Comparison of ENCODE assay signal across 8 cellular contexts in genomic region chr14:20468773-20469241, GRCh38. TPM values are rescaled to one million over a fixed set of nuclear protein-coding genes. Genes with fewer than 3 reads are reported as not detected.
DNase-seq lines count a peak whose midpoint lies in the region; ATAC-seq, FAIRE-seq and TF ChIP-seq lines count a peak whose summit lies in the region.

No MANE protein-coding gene starts in this region.

- TF ChIP-seq CTCF in mucosa of descending colon (IDR thresholded peaks at IDR 0.05) = no peak

- FAIRE-seq in GM19239 (lab: Jason Lieb, UNC) = no peak

- H3K4me3 ChIP-seq in HUES64 (ENCODE audit: low read length) = peak overlapping the region; percentile 80
- peak overlapping the region; percentile 60 for H3K4me3 ChIP-seq in mucosa of descending colon

- H3K36me3 ChIP-seq in HUES64 (ENCODE audit: insufficient read depth, low read length) (peaks cover 24% of the 10 kb centered on the region), mucosa of descending colon (ENCODE audit: low read depth) (no peaks in the 10 kb centered on the region)

- WGBS in HUES64 = 35% methylated on average over 16 of the region's 16 CpGs

- H3K9me3 ChIP-seq in HUES64 (ENCODE audit: insufficient read depth, low read depth, low read length) = no peaks in the 10 kb centered on the region
- H3K9me3 ChIP-seq in mucosa of descending colon = no peaks in the 10 kb centered on the region

- no peaks in the 10 kb centered on the region for H3K27me3 ChIP-seq in HUES64 (ENCODE audit: insufficient read depth, low read length)

- intact Hi-C loops in mucosa of descending colon (cut with DNase I, micrococcal nuclease) = no loop called here

- H3K9ac ChIP-seq in HUES64 (ENCODE audit: low read depth, low read length) = peak overlapping the region; percentile 83; the same call in 1 of the 2 replicates

- no peak for ATAC-seq in mucosa of descending colon

- DNase-seq in D341Med (ENCODE audit: low spot score) = peak; percentile 37
- peak in 3 of 61 donors; percentile 28 to 37 (median 36) for DNase-seq in caudate nucleus (lab: John Stamatoyannopoulos, UW)
- DNase-seq in mucosa of descending colon = peak in 1 of 3 donors; percentile 67
- DNase-seq in GM19239 (ENCODE audit: insufficient read length, low spot score) = no peak
- no peak for DNase-seq in AML-193 (lab: John Stamatoyannopoulos, UW)
- no peak for DNase-seq in NCI-H1092 treated with DMSO at 0.1 percent for 48 hours (lab: John Stamatoyannopoulos, UW)
- no peak for DNase-seq in NCI-H2107 treated with DMSO at 0.1 percent for 48 hours (lab: John Stamatoyannopoulos, UW; ENCODE audit: unreplicated experiment)

- no peak overlapping the region for H3K27ac ChIP-seq in HUES64 (ENCODE audit: low read depth, low read length)
- peak overlapping the region; percentile 89 for H3K27ac ChIP-seq in caudate nucleus (ENCODE audit: low read depth, low read length)

- H3K4me1 ChIP-seq in HUES64 (ENCODE audit: insufficient read depth, low read length) = peaks cover 5% of the 10 kb centered on the region; the same call in 1 of the 2 replicates
- peaks cover 24% of the 10 kb centered on the region for H3K4me1 ChIP-seq in mucosa of descending colon (ENCODE audit: low read depth)

RNA-seq across cellular contexts. Expression of gene PNP, which starts 0.4 kb away (rescaled TPM):
- polyA plus RNA-seq in HUES64 (2013, experiment 1 of 2) = 77.1 TPM
- 67.5 TPM for polyA plus RNA-seq in HUES64 (2013, experiment 2 of 2)
- 10 to 100 TPM; 38.8 to 74.8 (median 72.8) TPM for total RNA-seq in mucosa of descending colon

RNA-seq across cellular contexts. Expression of gene PIP4P1, which starts 7.6 kb away (rescaled TPM):
- polyA plus RNA-seq in HUES64 (2013, experiment 1 of 2) = 28.4 TPM
- polyA plus RNA-seq in HUES64 (2013, experiment 2 of 2) = 30.2 TPM
- total RNA-seq in mucosa of descending colon = 10 to 100 TPM; 40.6 to 48.4 (median 45.5) TPM

RNA-seq across cellular contexts. Expression of gene APEX1, which starts 13.8 kb away (rescaled TPM):
- 343 TPM for polyA plus RNA-seq in HUES64 (2013, experiment 1 of 2)
- polyA plus RNA-seq in HUES64 (2013, experiment 2 of 2) = 344 TPM
- 100 to 1,000 TPM in 1 of 3 donors, 10 to 100 TPM in 2; 83.9 to 115 (median 93.8) TPM for total RNA-seq in mucosa of descending colon

RNA-seq across cellular contexts. Expression of gene OSGEP, which starts 14.2 kb away (rescaled TPM):
- polyA plus RNA-seq in HUES64 (2013, experiment 1 of 2) = 32.5 TPM
- 26.3 TPM for polyA plus RNA-seq in HUES64 (2013, experiment 2 of 2)
- 10 to 100 TPM; 32.7 to 52.0 (median 35.9) TPM for total RNA-seq in mucosa of descending colon

RNA-seq across cellular contexts. Expression of gene KLHL33, which starts 32.8 kb away (rescaled TPM):
- polyA plus RNA-seq in HUES64 (2013, experiment 1 of 2) = not detected
- polyA plus RNA-seq in HUES64 (2013, experiment 2 of 2) = not detected
- under 1 TPM; 0.12 to 0.85 (median 0.27) TPM for total RNA-seq in mucosa of descending colon
